ENCODE assay signal across 8 cellular contexts in the genomic region with DNA sequence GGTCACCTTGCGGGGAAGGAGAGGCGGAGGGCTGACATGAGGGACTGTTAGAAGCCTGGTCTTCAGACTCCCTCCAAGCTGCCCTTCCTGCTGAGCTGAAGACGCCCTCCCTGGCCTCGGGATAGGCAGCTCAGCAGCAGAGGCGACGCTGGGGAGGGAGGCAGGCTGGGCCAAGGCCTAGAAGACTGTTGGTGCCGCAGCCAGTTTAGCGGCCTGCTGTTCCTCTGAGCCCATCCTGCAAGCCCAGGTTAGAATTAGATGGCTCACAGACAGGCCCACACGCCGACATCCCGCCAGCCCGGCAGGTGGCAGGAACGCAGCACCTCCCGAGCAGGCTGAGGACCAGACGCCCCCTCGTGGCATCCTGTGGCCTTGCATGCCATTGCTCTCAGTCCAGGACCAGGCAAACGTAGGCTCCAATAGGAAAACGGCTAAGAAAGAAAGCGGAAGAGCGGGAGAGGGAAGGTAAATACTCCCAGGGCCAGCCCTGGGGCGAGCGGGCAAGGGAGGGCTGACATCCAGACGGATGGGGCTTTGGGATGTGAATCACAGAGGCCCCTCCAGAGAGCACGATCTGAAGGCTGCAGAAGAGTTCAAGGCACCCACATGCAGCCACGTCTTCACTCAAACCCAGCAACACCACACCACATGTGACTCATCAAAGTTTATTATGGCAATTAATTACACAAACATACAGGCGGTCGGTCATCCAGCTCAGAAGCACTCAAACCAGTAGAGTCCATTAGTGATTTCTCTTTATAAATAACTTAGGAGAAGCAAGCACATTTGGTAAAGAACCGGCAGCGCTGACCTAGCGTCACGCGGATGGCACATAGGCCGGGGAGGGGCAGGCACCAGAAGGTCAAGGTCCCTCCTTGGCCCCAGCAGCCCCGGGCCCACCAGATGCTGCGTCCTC. TPM values are rescaled to one million over a fixed set of nuclear protein-coding genes. Genes with fewer than 3 reads are reported as not detected.
DNase-seq lines count a peak whose midpoint lies in the region; ATAC-seq and TF ChIP-seq lines count a peak whose summit lies in the region.

No MANE protein-coding gene starts in this region.

- WGBS in hepatocyte (ENCODE audit: low lambda C conversion rate, missing lambda C conversion rate) = 31% methylated on average over 35 of the region's 35 CpGs

- H4K20me1 ChIP-seq in hepatocyte (ENCODE audit: insufficient read depth, poor library complexity, severe bottlenecking) = no peaks in the 10 kb centered on the region

- H3K27me3 ChIP-seq in hepatocyte (no peaks in the 10 kb centered on the region), skeletal muscle tissue (ENCODE audit: control insufficient read depth in 3 of 3, insufficient read depth in 3 of 3, low read length in 3 of 3) (peaks cover 0 to 3% (median 0%) of the 10 kb centered on the region in 3 donors)

- peaks cover 14% of the 10 kb centered on the region for H3K4me1 ChIP-seq in hepatocyte (ENCODE audit: insufficient read depth)
- peaks cover 23 to 27% (median 26%) of the 10 kb centered on the region in 3 donors for H3K4me1 ChIP-seq in skeletal muscle tissue (ENCODE audit: control insufficient read depth in 3 of 3, insufficient read depth in 3 of 3, low read length in 3 of 3)

- H2AFZ ChIP-seq in hepatocyte = peak overlapping the region; percentile 46

- DNase-seq in RPMI8226 = peak; percentile 94
- DNase-seq in hepatocyte (ENCODE audit: low spot score) = peak; percentile 94
- no peak for DNase-seq in DMS79 (lab: John Stamatoyannopoulos, UW)
- DNase-seq in NCI-H128 (lab: John Stamatoyannopoulos, UW; ENCODE audit: unreplicated experiment) = no peak

- no peaks in the 10 kb centered on the region for H3K9me2 ChIP-seq in hepatocyte (replicated peaks; ENCODE audit: insufficient read depth)

- no peaks in the 10 kb centered on the region for H3K79me2 ChIP-seq in hepatocyte

- H3K36me3 ChIP-seq in hepatocyte (replicated peaks; ENCODE audit: insufficient read depth, low read depth) (no peaks in the 10 kb centered on the region), skeletal muscle tissue (ENCODE audit: control insufficient read depth in 3 of 3, insufficient read depth in 3 of 3, low read length in 3 of 3) (peaks cover 5 to 18% (median 12%) of the 10 kb centered on the region in 3 donors)

- H3K27ac ChIP-seq in angular gyrus (ENCODE audit: low read depth, low read length) (peak overlapping the region; percentile 59), hepatocyte (peak overlapping the region; percentile 81), skeletal muscle tissue (ENCODE audit: low read depth, low read length) (no peak overlapping the region)

- H3K9ac ChIP-seq in skeletal muscle tissue (ENCODE audit: low read depth in 1 of 3, low read length in 3 of 3) = peak overlapping the region in 2 of 3 donors; percentile 23 to 50

- peak; percentile 100 for TF ChIP-seq CTCF in GM12872 (IDR thresholded peaks at IDR 0.05; ENCODE audit: insufficient read depth, low read depth, low read length)
- TF ChIP-seq CTCF in hepatocyte (IDR thresholded peaks at IDR 0.05; ENCODE audit: poor library complexity) = peak; percentile 100

- H3K4me2 ChIP-seq in hepatocyte = peak overlapping the region; percentile 68

- H3K9me3 ChIP-seq in hepatocyte (ENCODE audit: low read depth) (no peaks in the 10 kb centered on the region), skeletal muscle tissue (ENCODE audit: control insufficient read depth in 3 of 3, low read length in 3 of 3) (no peaks in the 10 kb centered on the region)

- H3K4me3 ChIP-seq in hepatocyte (no peak overlapping the region), skeletal muscle tissue (ENCODE audit: low read length in 3 of 3) (peak overlapping the region in 1 of 3 donors; percentile 49)

- peak; percentile 94 for ATAC-seq in HG02678 (IDR thresholded peaks at IDR 0.05; ENCODE audit: unreplicated experiment)

RNA-seq across cellular contexts. Expression of a gene that starts 27.6 kb away (rescaled TPM):
- total RNA-seq in hepatocyte (not detected in 2 replicates), skeletal muscle tissue (not detected)
- polyA plus RNA-seq in hepatocyte = 0.06 TPM in 1 of 2 replicates, not detected in the other

RNA-seq across cellular contexts. Expression of a gene that starts 31.4 kb away (rescaled TPM):
- 12.2 and 17.0 TPM in 2 replicates for total RNA-seq in hepatocyte
- polyA plus RNA-seq in hepatocyte = 23.0 and 26.6 TPM in 2 replicates
- 5.7 TPM for total RNA-seq in skeletal muscle tissue

Comparison
In these comparisons a context has a peak if more than half of its experiments do, and no peak if none do; other contexts are left out.
1. DNase-seq: peak in RPMI8226 (single experiment) and hepatocyte (single experiment); none in DMS79 (single experiment) and NCI-H128 (single experiment).